ENCODE assay signal across 16 cellular contexts in genomic region chr22:50361688-50362087, GRCh38. TPM values are rescaled to one million over a fixed set of nuclear protein-coding genes. Genes with fewer than 3 reads are reported as not detected.
A peak's percentile ranks its signal among the peaks of the same experiment; 100 is the strongest.
DNase-seq lines count a peak whose midpoint lies in the region; ATAC-seq and TF ChIP-seq lines count a peak whose summit lies in the region.
"Had no signal": no experiment of that assay in that cellular context is flagged by ENCODE, and none has a peak within 500 bp of the region (broad histone marks: within the 10 kb centered on the region; RNA-seq: fewer than 3 reads in every experiment).

No MANE protein-coding gene starts in this region.

- H3K9me3 ChIP-seq in right cardiac atrium (ENCODE audit: control insufficient read depth, low read length): no peaks in the 10 kb centered on the region
- H3K9me3 ChIP-seq: right lobe of liver, uterus had no signal

- H2BK15ac ChIP-seq in mesendoderm (replicated peaks; ENCODE audit: low read depth): no peak overlapping the region

- peak overlapping the region in 54 of 59 donors; percentile 9 to 85 (median 62) for H3K27ac ChIP-seq in dorsolateral prefrontal cortex
- H3K27ac ChIP-seq in mesendoderm (ENCODE audit: low read depth, low read length): no peak overlapping the region
- no peak overlapping the region for H3K27ac ChIP-seq in right cardiac atrium (ENCODE audit: low read length)
- H3K27ac ChIP-seq: uterus had no signal

- peak overlapping the region; percentile 59 for H3K27ac Mint-ChIP-seq in activated naive CD4-positive, alpha-beta T cell treated with anti-CD3 and anti-CD28 coated beads, Interleukin-2, amount 10 ng/mL, durations not matched to agents 7 days and 5 days
- no peak overlapping the region for H3K27ac Mint-ChIP-seq in activated naive CD4-positive, alpha-beta T cell treated with anti-CD3 and anti-CD28 coated beads for 36 hours
- H3K27ac Mint-ChIP-seq in activated CD8-positive, alpha-beta memory T cell treated with anti-CD3 and anti-CD28 coated beads, Interleukin-2, amount 10 ng/mL, durations not matched to agents 7 days and 5 days: peak overlapping the region; percentile 96
- H3K27ac Mint-ChIP-seq in stimulated activated naive CD8-positive, alpha-beta T cell treated with anti-CD3 and anti-CD28 coated beads, Interleukin-15, amount 100 ng/mL, for 72 hours: peak overlapping the region; percentile 93 to 95
- H3K27ac Mint-ChIP-seq: endodermal cell had no signal

- no peak overlapping the region for H3K56ac ChIP-seq in mesendoderm (ENCODE audit: low read length)

- H3K27me3 ChIP-seq in dorsolateral prefrontal cortex (no peaks in the 10 kb centered on the region), mesendoderm (ENCODE audit: insufficient read depth, low read length, poor library complexity) (no peaks in the 10 kb centered on the region), right cardiac atrium (ENCODE audit: control insufficient read depth, insufficient read depth) (no peaks in the 10 kb centered on the region)
- H3K27me3 ChIP-seq: right lobe of liver, uterus had no signal

- H2BK5ac ChIP-seq in mesendoderm (ENCODE audit: low read length): no peak overlapping the region

- peaks cover 30% of the 10 kb centered on the region for H3K79me1 ChIP-seq in mesendoderm (ENCODE audit: low read length)

- no peaks in the 10 kb centered on the region for H3K36me3 ChIP-seq in mesendoderm (ENCODE audit: control insufficient read depth, insufficient read depth, low read length)
- H3K36me3 ChIP-seq: right lobe of liver, uterus had no signal

- H2BK120ac ChIP-seq in mesendoderm (ENCODE audit: low read depth, low read length): no peak overlapping the region

- H3K79me2 ChIP-seq in mesendoderm (ENCODE audit: control insufficient read depth, insufficient read depth, low read length): peaks cover 38% of the 10 kb centered on the region

- intact Hi-C loops in activated naive CD4-positive, alpha-beta T cell treated with anti-CD3 and anti-CD28 coated beads for 36 hours (cut with micrococcal nuclease): no loop called here
- intact Hi-C loops in dorsolateral prefrontal cortex (cut with DNase I): no loop called here
- intact Hi-C loops in right cardiac atrium (cut with DNase I): no loop called here

- H3K9me3 Mint-ChIP-seq in activated naive CD4-positive, alpha-beta T cell treated with anti-CD3 and anti-CD28 coated beads, Interleukin-2, amount 10 ng/mL, durations not matched to agents 7 days and 5 days: no peaks in the 10 kb centered on the region
- no peaks in the 10 kb centered on the region for H3K9me3 Mint-ChIP-seq in activated naive CD4-positive, alpha-beta T cell treated with anti-CD3 and anti-CD28 coated beads for 36 hours
- no peaks in the 10 kb centered on the region for H3K9me3 Mint-ChIP-seq in activated CD8-positive, alpha-beta memory T cell treated with anti-CD3 and anti-CD28 coated beads, Interleukin-2, amount 10 ng/mL, durations not matched to agents 7 days and 5 days (ENCODE audit: low read depth)
- H3K9me3 Mint-ChIP-seq in stimulated activated naive CD8-positive, alpha-beta T cell treated with anti-CD3 and anti-CD28 coated beads, Interleukin-15, amount 100 ng/mL, for 72 hours: no peaks in the 10 kb centered on the region
- H3K9me3 Mint-ChIP-seq: endodermal cell had no signal

- peaks cover 28% of the 10 kb centered on the region for H3K36me3 Mint-ChIP-seq in activated naive CD4-positive, alpha-beta T cell treated with anti-CD3 and anti-CD28 coated beads, Interleukin-2, amount 10 ng/mL, durations not matched to agents 7 days and 5 days
- peaks cover 16% of the 10 kb centered on the region for H3K36me3 Mint-ChIP-seq in activated naive CD4-positive, alpha-beta T cell treated with anti-CD3 and anti-CD28 coated beads for 36 hours (ENCODE audit: low read depth)
- H3K36me3 Mint-ChIP-seq in activated CD8-positive, alpha-beta memory T cell treated with anti-CD3 and anti-CD28 coated beads, Interleukin-2, amount 10 ng/mL, durations not matched to agents 7 days and 5 days: peaks cover 39% of the 10 kb centered on the region

- H3K4me3 ChIP-seq in dorsolateral prefrontal cortex (no peak overlapping the region), mesendoderm (ENCODE audit: low read length) (no peak overlapping the region), right cardiac atrium (ENCODE audit: low read length) (no peak overlapping the region)
- H3K4me3 ChIP-seq: K562, right lobe of liver, uterus had no signal

- H2AK5ac ChIP-seq in mesendoderm (ENCODE audit: low read length): no peak overlapping the region

- H3K4me2 ChIP-seq in mesendoderm (ENCODE audit: low read length): no peak overlapping the region

- ATAC-seq in activated CD8-positive, alpha-beta memory T cell treated with anti-CD3 and anti-CD28 coated beads, Interleukin-2, amount 10 ng/mL, durations not matched to agents 7 days and 5 days: peak; percentile 87
- ATAC-seq in stimulated activated naive CD8-positive, alpha-beta T cell treated with anti-CD3 and anti-CD28 coated beads, Interleukin-15, amount 100 ng/mL, for 72 hours: peak; percentile 98
- no peak for ATAC-seq in right cardiac atrium
- ATAC-seq: K562, left ventricle myocardium superior had no signal

- H3K4me1 ChIP-seq in mesendoderm (ENCODE audit: control insufficient read depth, low read depth, low read length) (no peaks in the 10 kb centered on the region), right cardiac atrium (ENCODE audit: control insufficient read depth, insufficient read depth, low read length) (no peaks in the 10 kb centered on the region)

- H4K5ac ChIP-seq in mesendoderm (ENCODE audit: low read length): no peak overlapping the region

- CTCF ChIA-PET in activated naive CD4-positive, alpha-beta T cell treated with anti-CD3 and anti-CD28 coated beads, Interleukin-2, amount 10 ng/mL, durations not matched to agents 7 days and 5 days (lab: Charles Lee): interaction anchor here (1.6 kb wide), 1 partner anchor 16 kb away, joined by 4 read pairs; no protein-coding TSS in a partner anchor
- CTCF ChIA-PET in activated naive CD4-positive, alpha-beta T cell treated with anti-CD3 and anti-CD28 coated beads for 36 hours (lab: Charles Lee): interaction anchor here (2.1 kb wide), 1 partner anchor 20 kb away, joined by 5 read pairs; no protein-coding TSS in a partner anchor
- CTCF ChIA-PET in activated CD8-positive, alpha-beta memory T cell treated with anti-CD3 and anti-CD28 coated beads, Interleukin-2, amount 10 ng/mL, durations not matched to agents 7 days and 5 days (lab: Charles Lee): interaction anchor here (0.8 to 5.2 kb wide), 13 partner anchors 9 to 164 kb away, joined by 3 to 35 read pairs (median 4); partner anchors contain the start of gene HDAC10

- no peak for TF ChIP-seq CTCF in dorsolateral prefrontal cortex (IDR thresholded peaks at IDR 0.05 in 54 of 56, conservative IDR thresholded peaks at IDR 0.05 in 2 of 56; ENCODE audit: low read depth in 1 of 56, partially characterized antibody in 56 of 56)

- no peak for DNase-seq in activated naive CD4-positive, alpha-beta T cell treated with anti-CD3 and anti-CD28 coated beads, Interleukin-2, amount 10 ng/mL, durations not matched to agents 7 days and 5 days
- no peak for DNase-seq in activated naive CD4-positive, alpha-beta T cell treated with anti-CD3 and anti-CD28 coated beads for 36 hours
- peak; percentile 87 for DNase-seq in activated CD8-positive, alpha-beta memory T cell treated with anti-CD3 and anti-CD28 coated beads, Interleukin-2, amount 10 ng/mL, durations not matched to agents 7 days and 5 days
- no peak for DNase-seq in dorsolateral prefrontal cortex
- peak; percentile 48 to 63 for DNase-seq in stimulated activated naive CD8-positive, alpha-beta T cell treated with anti-CD3 and anti-CD28 coated beads, Interleukin-15, amount 100 ng/mL, for 72 hours
- no peak for DNase-seq in HuH-7.5 (ENCODE audit: low spot score)
- no peak for DNase-seq in mesendoderm
- DNase-seq in right cardiac atrium: no peak
- DNase-seq: DND-41, endodermal cell, left ventricle myocardium superior, NCI-H1092 treated with DMSO at 0.1 percent for 48 hours, NCI-H526, right lobe of liver, uterus had no signal

- no peak overlapping the region for H3K4ac ChIP-seq in mesendoderm (ENCODE audit: low read depth, low read length)

- no peak overlapping the region for H3K23ac ChIP-seq in mesendoderm (ENCODE audit: low read length)

- no peak overlapping the region for H3K18ac ChIP-seq in mesendoderm (ENCODE audit: low read length)

- H3K9ac ChIP-seq in mesendoderm (ENCODE audit: low read length): no peak overlapping the region

- H3K4me1 Mint-ChIP-seq in activated naive CD4-positive, alpha-beta T cell treated with anti-CD3 and anti-CD28 coated beads, Interleukin-2, amount 10 ng/mL, durations not matched to agents 7 days and 5 days: peaks cover 25% of the 10 kb centered on the region
- H3K4me1 Mint-ChIP-seq in activated naive CD4-positive, alpha-beta T cell treated with anti-CD3 and anti-CD28 coated beads for 36 hours (ENCODE audit: low read depth): peaks cover 43% of the 10 kb centered on the region
- peaks cover 68% of the 10 kb centered on the region for H3K4me1 Mint-ChIP-seq in activated CD8-positive, alpha-beta memory T cell treated with anti-CD3 and anti-CD28 coated beads, Interleukin-2, amount 10 ng/mL, durations not matched to agents 7 days and 5 days
- H3K4me1 Mint-ChIP-seq in stimulated activated naive CD8-positive, alpha-beta T cell treated with anti-CD3 and anti-CD28 coated beads, Interleukin-15, amount 100 ng/mL, for 72 hours: peaks cover 58% of the 10 kb centered on the region

- H3K27me3 Mint-ChIP-seq in activated naive CD4-positive, alpha-beta T cell treated with anti-CD3 and anti-CD28 coated beads, Interleukin-2, amount 10 ng/mL, durations not matched to agents 7 days and 5 days: no peaks in the 10 kb centered on the region
- no peaks in the 10 kb centered on the region for H3K27me3 Mint-ChIP-seq in activated naive CD4-positive, alpha-beta T cell treated with anti-CD3 and anti-CD28 coated beads for 36 hours (ENCODE audit: low read depth)
- H3K27me3 Mint-ChIP-seq in activated CD8-positive, alpha-beta memory T cell treated with anti-CD3 and anti-CD28 coated beads, Interleukin-2, amount 10 ng/mL, durations not matched to agents 7 days and 5 days: no peaks in the 10 kb centered on the region
- no peaks in the 10 kb centered on the region for H3K27me3 Mint-ChIP-seq in stimulated activated naive CD8-positive, alpha-beta T cell treated with anti-CD3 and anti-CD28 coated beads, Interleukin-15, amount 100 ng/mL, for 72 hours

- no peak overlapping the region for H4K8ac ChIP-seq in mesendoderm (ENCODE audit: low read depth, low read length)

- WGBS in mesendoderm (ENCODE audit: extremely low coverage, insufficient coverage, low lambda C conversion rate): no CpG with 5 or more reads among the region's 5 CpGs
- 94% methylated on average over 5 of the region's 5 CpGs for WGBS in right cardiac atrium

- no peak overlapping the region for H3K4me3 Mint-ChIP-seq in activated naive CD4-positive, alpha-beta T cell treated with anti-CD3 and anti-CD28 coated beads, Interleukin-2, amount 10 ng/mL, durations not matched to agents 7 days and 5 days
- no peak overlapping the region for H3K4me3 Mint-ChIP-seq in activated naive CD4-positive, alpha-beta T cell treated with anti-CD3 and anti-CD28 coated beads for 36 hours
- H3K4me3 Mint-ChIP-seq in activated CD8-positive, alpha-beta memory T cell treated with anti-CD3 and anti-CD28 coated beads, Interleukin-2, amount 10 ng/mL, durations not matched to agents 7 days and 5 days: peak overlapping the region; percentile 49
- peak overlapping the region; percentile 39 to 77 for H3K4me3 Mint-ChIP-seq in stimulated activated naive CD8-positive, alpha-beta T cell treated with anti-CD3 and anti-CD28 coated beads, Interleukin-15, amount 100 ng/mL, for 72 hours
- H3K4me3 Mint-ChIP-seq: endodermal cell had no signal

RNA-seq across cellular contexts. Expression of gene PPP6R2, which starts 18.6 kb away (rescaled TPM):
- total RNA-seq in activated naive CD4-positive, alpha-beta T cell treated with anti-CD3 and anti-CD28 coated beads for 36 hours: 10 to 100 TPM; 33.7 to 34.7 TPM
- total RNA-seq in activated CD8-positive, alpha-beta memory T cell treated with anti-CD3 and anti-CD28 coated beads, Interleukin-2, amount 10 ng/mL, durations not matched to agents 7 days and 5 days: 10 to 100 TPM; 78.7 to 98.0 TPM
- total RNA-seq in dorsolateral prefrontal cortex (100 to 1,000 TPM in 10 of 120 experiments, 10 to 100 TPM in 110; 66.5 to 112 (median 82.2) TPM), right cardiac atrium (10 to 100 TPM; 40.1 to 50.2 (median 44.6) TPM)
- 15.2 TPM for polyA plus RNA-seq in mesendoderm (2013, experiment 1 of 2)
- 16.2 TPM for polyA plus RNA-seq in mesendoderm (2013, experiment 2 of 2)
- 36.2 TPM for polyA plus RNA-seq in right cardiac atrium

RNA-seq across cellular contexts. Expression of gene DENND6B, which starts 34.9 kb away (rescaled TPM):
- 1 to 10 TPM; 1.8 to 2.1 TPM for total RNA-seq in activated naive CD4-positive, alpha-beta T cell treated with anti-CD3 and anti-CD28 coated beads for 36 hours
- 1 to 10 TPM; 5.7 to 8.8 TPM for total RNA-seq in activated CD8-positive, alpha-beta memory T cell treated with anti-CD3 and anti-CD28 coated beads, Interleukin-2, amount 10 ng/mL, durations not matched to agents 7 days and 5 days
- total RNA-seq in dorsolateral prefrontal cortex (10 to 100 TPM; 12.7 to 56.5 (median 38.0) TPM), right cardiac atrium (1 to 10 TPM; 2.0 to 3.1 (median 2.5) TPM)
- 0.08 TPM for polyA plus RNA-seq in mesendoderm (2013, experiment 1 of 2)
- polyA plus RNA-seq in mesendoderm (2013, experiment 2 of 2): 0.08 TPM
- 2.4 TPM for polyA plus RNA-seq in right cardiac atrium

RNA-seq across cellular contexts. Expression of gene PLXNB2, which starts 54.2 kb away (rescaled TPM):
- 10 to 100 TPM in 1 of 2 experiments, 1 to 10 TPM in 1; 9.8 to 10.4 TPM for total RNA-seq in activated naive CD4-positive, alpha-beta T cell treated with anti-CD3 and anti-CD28 coated beads for 36 hours
- 10 to 100 TPM; 23.4 to 26.6 TPM for total RNA-seq in activated CD8-positive, alpha-beta memory T cell treated with anti-CD3 and anti-CD28 coated beads, Interleukin-2, amount 10 ng/mL, durations not matched to agents 7 days and 5 days
- 100 to 1,000 TPM in 7 of 120 experiments, 10 to 100 TPM in 113; 45.2 to 131 (median 74.5) TPM for total RNA-seq in dorsolateral prefrontal cortex
- polyA plus RNA-seq in mesendoderm (2013, experiment 1 of 2): 34.1 TPM
- polyA plus RNA-seq in mesendoderm (2013, experiment 2 of 2): 33.7 TPM
- 100 to 1,000 TPM in 1 of 4 donors, 10 to 100 TPM in 3; 80.7 to 110 (median 90.6) TPM for total RNA-seq in right cardiac atrium
- polyA plus RNA-seq in right cardiac atrium: 60.0 TPM

Comparison
In these comparisons a context has a peak if more than half of its experiments do, and no peak if none do; other contexts are left out.
1. DNase-seq: peak in activated CD8-positive, alpha-beta memory T cell treated with anti-CD3 and anti-CD28 coated beads, Interleukin-2, amount 10 ng/mL, durations not matched to agents 7 days and 5 days (single experiment) and stimulated activated naive CD8-positive, alpha-beta T cell treated with anti-CD3 and anti-CD28 coated beads, Interleukin-15, amount 100 ng/mL, for 72 hours (2 of 2); none in activated naive CD4-positive, alpha-beta T cell treated with anti-CD3 and anti-CD28 coated beads, Interleukin-2, amount 10 ng/mL, durations not matched to agents 7 days and 5 days (single experiment), activated naive CD4-positive, alpha-beta T cell treated with anti-CD3 and anti-CD28 coated beads for 36 hours (single experiment), dorsolateral prefrontal cortex (0 of 10), HuH-7.5 (single experiment), mesendoderm (single experiment) and right cardiac atrium (0 of 3).
2. H3K4me3 Mint-ChIP-seq: peak in activated CD8-positive, alpha-beta memory T cell treated with anti-CD3 and anti-CD28 coated beads, Interleukin-2, amount 10 ng/mL, durations not matched to agents 7 days and 5 days (single experiment) and stimulated activated naive CD8-positive, alpha-beta T cell treated with anti-CD3 and anti-CD28 coated beads, Interleukin-15, amount 100 ng/mL, for 72 hours (2 of 2); none in activated naive CD4-positive, alpha-beta T cell treated with anti-CD3 and anti-CD28 coated beads, Interleukin-2, amount 10 ng/mL, durations not matched to agents 7 days and 5 days (single experiment) and activated naive CD4-positive, alpha-beta T cell treated with anti-CD3 and anti-CD28 coated beads for 36 hours (single experiment).
3. ATAC-seq: peak in activated CD8-positive, alpha-beta memory T cell treated with anti-CD3 and anti-CD28 coated beads, Interleukin-2, amount 10 ng/mL, durations not matched to agents 7 days and 5 days (single experiment) and stimulated activated naive CD8-positive, alpha-beta T cell treated with anti-CD3 and anti-CD28 coated beads, Interleukin-15, amount 100 ng/mL, for 72 hours (single experiment); none in right cardiac atrium (0 of 2).
4. H3K27ac ChIP-seq: peak in dorsolateral prefrontal cortex (54 of 59); none in mesendoderm (single experiment) and right cardiac atrium (single experiment).